ENCODE assay signal across 8 cellular contexts in the genomic region with DNA sequence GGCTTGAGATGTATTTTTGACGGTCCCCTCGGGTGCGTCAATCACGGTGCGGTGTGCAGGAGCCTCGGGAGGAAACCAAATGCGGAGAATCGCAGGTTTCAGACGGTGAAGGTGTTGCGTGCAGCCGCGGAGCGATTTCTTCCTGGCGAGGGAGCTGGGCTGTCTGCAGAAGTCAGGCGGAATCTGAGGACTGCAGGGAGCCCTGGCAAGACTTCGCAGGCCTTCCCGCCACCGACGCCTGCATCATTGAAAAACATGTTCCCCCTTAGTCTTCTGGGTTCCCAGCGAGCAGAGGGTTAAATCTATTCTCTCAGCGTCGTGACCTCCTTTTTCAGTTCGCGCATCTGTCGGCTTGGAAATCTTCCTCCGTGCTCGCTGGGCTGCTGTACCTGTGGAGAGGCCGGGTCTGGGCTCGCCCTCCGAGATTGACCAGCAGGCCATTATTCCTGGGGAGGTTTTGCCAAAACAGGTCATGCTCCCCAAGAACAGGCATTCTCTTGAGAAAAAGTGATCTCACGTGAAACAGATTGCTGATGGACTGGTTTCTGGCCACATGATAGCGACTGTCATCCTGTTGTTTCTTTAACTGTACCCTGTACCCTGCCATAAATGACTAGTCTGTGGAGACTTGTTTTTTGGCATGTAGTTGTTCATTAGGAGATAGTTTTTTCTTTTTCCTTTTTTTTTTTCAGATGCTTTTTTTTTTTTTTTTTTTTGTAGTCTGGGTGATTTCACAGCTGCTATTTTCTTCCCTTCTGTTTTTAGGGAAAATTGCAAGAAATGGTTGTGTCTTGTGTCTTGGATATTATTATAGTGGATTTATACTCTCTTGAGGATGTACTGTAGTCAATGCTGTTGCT. TPM values are rescaled to one million over a fixed set of nuclear protein-coding genes. Genes with fewer than 3 reads are reported as not detected.
DNase-seq lines count a peak whose midpoint lies in the region; ATAC-seq and FAIRE-seq lines count a peak whose summit lies in the region.

No MANE protein-coding gene starts in this region.

- H3K4me1 ChIP-seq in iPS DF 6.9 (ENCODE audit: control insufficient read depth, insufficient read depth, low read length) (peaks cover 2% of the 10 kb centered on the region; the same call in 1 of the 2 replicates), small intestine (ENCODE audit: control insufficient read depth in 2 of 2, insufficient read depth in 1 of 2, low read depth in 1 of 2, low read length in 1 of 2) (no peaks in the 10 kb centered on the region)

- H3K4me3 ChIP-seq in GM08714 (ENCODE audit: low read length) = peak overlapping the region; percentile 40
- H3K4me3 ChIP-seq in iPS DF 6.9 (ENCODE audit: low read length) = peak overlapping the region; percentile 85
- H3K4me3 ChIP-seq in small intestine (ENCODE audit: low read depth in 1 of 2, low read length in 2 of 2) = peak overlapping the region; percentile 78 to 91

- in situ Hi-C loops in SK-MEL-5 (cut with HindIII; ENCODE audit: low pct_unique_long_range_greater_than_20kb, low sequenced_read_pairs) = no loop called here

- peak; percentile 42 for DNase-seq in SK-MEL-5 (ENCODE audit: low read depth, low spot score)
- DNase-seq in activated naive CD8-positive, alpha-beta T cell treated with anti-CD3 and anti-CD28 coated beads, Interleukin-2, amount 50 U/mL, for 16 hours (ENCODE audit: low read depth, low spot score) = peak; percentile 12
- DNase-seq in iPS DF 6.9 (ENCODE audit: low read depth, low spot score) = no peak
- DNase-seq in small intestine = peak; percentile 51
- no peak for DNase-seq in HCEC 1CT

- H3K36me3 ChIP-seq in iPS DF 6.9 (ENCODE audit: control insufficient read depth, insufficient read depth, low read length) = no peaks in the 10 kb centered on the region
- no peaks in the 10 kb centered on the region for H3K36me3 ChIP-seq in small intestine (ENCODE audit: control insufficient read depth in 2 of 2, insufficient read depth in 2 of 2, low read length in 2 of 2)

- H3K9me3 ChIP-seq in iPS DF 6.9 (ENCODE audit: control insufficient read depth, insufficient read depth, low read length) (no peaks in the 10 kb centered on the region), small intestine (ENCODE audit: control insufficient read depth, low read depth) (no peaks in the 10 kb centered on the region)

- no peak for FAIRE-seq in small intestine (lab: Jason Lieb, UNC)

- WGBS in iPS DF 6.9 (ENCODE audit: insufficient coverage, insufficient read length) = no CpG with 5 or more reads among the region's 32 CpGs
- 0 to 4% (median 3%) methylated on average over 30 to 32 of the region's 32 CpGs for WGBS in small intestine, 3 donors

- H3K27ac ChIP-seq in iPS DF 6.9 (ENCODE audit: low read length) (no peak overlapping the region), small intestine (ENCODE audit: low read depth in 1 of 2, low read length in 1 of 2) (peak overlapping the region in 1 of 2 donors; percentile 13)

- no peaks in the 10 kb centered on the region for H3K27me3 ChIP-seq in iPS DF 6.9 (ENCODE audit: control insufficient read depth, insufficient read depth, low read length)
- H3K27me3 ChIP-seq in small intestine (ENCODE audit: control insufficient read depth in 2 of 2, insufficient read depth in 2 of 2, low read length in 2 of 2) = no peaks in the 10 kb centered on the region

- ATAC-seq in HG03565 (IDR thresholded peaks at IDR 0.05; ENCODE audit: unreplicated experiment) (peak; percentile 9), GM18858 (IDR thresholded peaks at IDR 0.05; ENCODE audit: unreplicated experiment) (no peak)

RNA-seq across cellular contexts. Expression of a gene that starts 0.9 kb away (rescaled TPM):
- total RNA-seq in SK-MEL-5 (2014; rRNA removed; shearing (Covaris generic)) = 26.3 and 29.7 TPM in 2 replicates
- polyA plus RNA-seq in SK-MEL-5 (2015; cell fraction: cytosol; rRNA removed) = 19.7 and 21.9 TPM in 2 replicates
- polyA plus RNA-seq in SK-MEL-5 (2015; cell fraction: nucleus; rRNA removed) = 18.6 and 20.7 TPM in 2 replicates
- 10 to 100 TPM; 14.9 to 21.5 (median 19.5) TPM for polyA plus RNA-seq in small intestine

Comparison
In these comparisons a context has a peak if more than half of its experiments do, and no peak if none do; other contexts are left out.
1. DNase-seq: peak in SK-MEL-5 (single experiment), activated naive CD8-positive, alpha-beta T cell treated with anti-CD3 and anti-CD28 coated beads, Interleukin-2, amount 50 U/mL, for 16 hours (single experiment) and small intestine (single experiment); none in iPS DF 6.9 (single experiment) and HCEC 1CT (single experiment).
2. Peak in every context shown above with its lines, with median percentiles within 50 percentile points of each other: H3K4me3 ChIP-seq.